ENCODE assay signal across 8 cellular contexts in genomic region chr17:64984776-64985521, GRCh38.
DNase-seq lines count a peak whose midpoint lies in the region; ATAC-seq and TF ChIP-seq lines count a peak whose summit lies in the region.

No MANE protein-coding gene starts in this region.

- DNase-seq in left ventricle myocardium inferior (no peak), cardiac septum (ENCODE audit: low spot score) (no peak), SJCRH30 (no peak), HCEC 1CT (no peak)
- DNase-seq in activated T-cell treated with anti-CD3 and anti-CD28 coated beads, Interleukin-2, amount 50 U/mL, for 24 hours = peak; percentile 48
- peak; percentile 20 for DNase-seq in stimulated activated naive B cell treated with anti-CD40 and anti-IgM and Interleukin-4, amounts not matched to agents 10 μg/mL and 1 μg/mL and 100 μg/mL, for 72 hours

- peak overlapping the region; percentile 99 for H3K27ac Mint-ChIP-seq in activated T-cell treated with anti-CD3 and anti-CD28 coated beads, Interleukin-2, amount 50 U/mL, for 24 hours
- H3K27ac Mint-ChIP-seq in stimulated activated naive B cell treated with anti-CD40 and anti-IgM and Interleukin-4, amounts not matched to agents 10 μg/mL and 1 μg/mL and 100 μg/mL, for 72 hours = peak overlapping the region; percentile 99

- no peaks in the 10 kb centered on the region for H3K27me3 ChIP-seq in left ventricle myocardium inferior (ENCODE audit: low read depth)
- H3K27me3 ChIP-seq in gastroesophageal sphincter = no peaks in the 10 kb centered on the region
- no peaks in the 10 kb centered on the region for H3K27me3 ChIP-seq in SJCRH30

- intact Hi-C loops in left ventricle myocardium inferior (cut with micrococcal nuclease) = no loop called here
- intact Hi-C loops in cardiac septum (cut with DNase I) = no loop called here

- H3K27ac ChIP-seq in left ventricle myocardium inferior (replicated peaks) (peak overlapping the region; percentile 64), gastroesophageal sphincter (peak overlapping the region; percentile 20 to 79 (median 64)), SJCRH30 (no peak overlapping the region)

- 28 to 49% methylated on average over 3 to 5 of the region's 7 CpGs for WGBS in gastroesophageal sphincter (ENCODE audit: low coverage in 1 of 2), 2 donors

- H3K36me3 ChIP-seq in left ventricle myocardium inferior = no peaks in the 10 kb centered on the region
- H3K36me3 ChIP-seq in gastroesophageal sphincter = no peaks in the 10 kb centered on the region
- H3K36me3 ChIP-seq in SJCRH30 = no peaks in the 10 kb centered on the region

- ATAC-seq in gastroesophageal sphincter (no peak), HG03565 (IDR thresholded peaks at IDR 0.05; ENCODE audit: unreplicated experiment) (no peak)
- peak; percentile 2 to 8 for ATAC-seq in stimulated activated naive B cell treated with anti-CD40 and anti-IgM and Interleukin-4, amounts not matched to agents 10 μg/mL and 1 μg/mL and 100 μg/mL, for 72 hours (replicated peaks)

- TF ChIP-seq CTCF in left ventricle myocardium inferior (IDR thresholded peaks at IDR 0.05; ENCODE audit: borderline replicate concordance) (no peak), gastroesophageal sphincter (IDR thresholded peaks at IDR 0.05) (no peak)

- no peak for TF ChIP-seq POLR2A in gastroesophageal sphincter (IDR thresholded peaks at IDR 0.05)

- H3K36me3 Mint-ChIP-seq in activated T-cell treated with anti-CD3 and anti-CD28 coated beads, Interleukin-2, amount 50 U/mL, for 24 hours (ENCODE audit: low read depth) = no peaks in the 10 kb centered on the region
- H3K36me3 Mint-ChIP-seq in stimulated activated naive B cell treated with anti-CD40 and anti-IgM and Interleukin-4, amounts not matched to agents 10 μg/mL and 1 μg/mL and 100 μg/mL, for 72 hours = peaks cover 0 to 8% of the 10 kb centered on the region in 2 donors

- peaks cover 53% of the 10 kb centered on the region for H3K4me1 Mint-ChIP-seq in activated T-cell treated with anti-CD3 and anti-CD28 coated beads, Interleukin-2, amount 50 U/mL, for 24 hours (ENCODE audit: low read depth)
- H3K4me1 Mint-ChIP-seq in stimulated activated naive B cell treated with anti-CD40 and anti-IgM and Interleukin-4, amounts not matched to agents 10 μg/mL and 1 μg/mL and 100 μg/mL, for 72 hours = peaks cover 37 to 64% of the 10 kb centered on the region in 2 donors

- peak overlapping the region; percentile 79 for H3K4me3 Mint-ChIP-seq in activated T-cell treated with anti-CD3 and anti-CD28 coated beads, Interleukin-2, amount 50 U/mL, for 24 hours
- H3K4me3 Mint-ChIP-seq in stimulated activated naive B cell treated with anti-CD40 and anti-IgM and Interleukin-4, amounts not matched to agents 10 μg/mL and 1 μg/mL and 100 μg/mL, for 72 hours = peak overlapping the region; percentile 70 to 82

- H3K4me3 ChIP-seq in left ventricle myocardium inferior = no peak overlapping the region
- no peak overlapping the region for H3K4me3 ChIP-seq in gastroesophageal sphincter
- H3K4me3 ChIP-seq in SJCRH30 = no peak overlapping the region

- H3K9me3 ChIP-seq in left ventricle myocardium inferior (replicated peaks) = no peaks in the 10 kb centered on the region
- no peaks in the 10 kb centered on the region for H3K9me3 ChIP-seq in gastroesophageal sphincter
- no peaks in the 10 kb centered on the region for H3K9me3 ChIP-seq in SJCRH30 (replicated peaks)

- TF ChIP-seq EP300 in gastroesophageal sphincter (IDR thresholded peaks at IDR 0.05) = no peak

- peaks cover 13% of the 10 kb centered on the region for H3K4me1 ChIP-seq in left ventricle myocardium inferior
- H3K4me1 ChIP-seq in gastroesophageal sphincter = peaks cover 0 to 44% (median 0%) of the 10 kb centered on the region in 3 donors
- no peaks in the 10 kb centered on the region for H3K4me1 ChIP-seq in SJCRH30

- no peaks in the 10 kb centered on the region for H3K9me3 Mint-ChIP-seq in activated T-cell treated with anti-CD3 and anti-CD28 coated beads, Interleukin-2, amount 50 U/mL, for 24 hours
- peaks cover 0 to 4% of the 10 kb centered on the region in 2 donors for H3K9me3 Mint-ChIP-seq in stimulated activated naive B cell treated with anti-CD40 and anti-IgM and Interleukin-4, amounts not matched to agents 10 μg/mL and 1 μg/mL and 100 μg/mL, for 72 hours

- H3K27me3 Mint-ChIP-seq in activated T-cell treated with anti-CD3 and anti-CD28 coated beads, Interleukin-2, amount 50 U/mL, for 24 hours = no peaks in the 10 kb centered on the region
- H3K27me3 Mint-ChIP-seq in stimulated activated naive B cell treated with anti-CD40 and anti-IgM and Interleukin-4, amounts not matched to agents 10 μg/mL and 1 μg/mL and 100 μg/mL, for 72 hours = no peaks in the 10 kb centered on the region

Comparison
In these comparisons a context has a peak if more than half of its experiments do, and no peak if none do; other contexts are left out.
1. DNase-seq: peak in activated T-cell treated with anti-CD3 and anti-CD28 coated beads, Interleukin-2, amount 50 U/mL, for 24 hours (single experiment) and stimulated activated naive B cell treated with anti-CD40 and anti-IgM and Interleukin-4, amounts not matched to agents 10 μg/mL and 1 μg/mL and 100 μg/mL, for 72 hours (single experiment); none in left ventricle myocardium inferior (single experiment), cardiac septum (single experiment), SJCRH30 (0 of 2) and HCEC 1CT (single experiment).
2. ATAC-seq: peak in stimulated activated naive B cell treated with anti-CD40 and anti-IgM and Interleukin-4, amounts not matched to agents 10 μg/mL and 1 μg/mL and 100 μg/mL, for 72 hours (2 of 2); none in gastroesophageal sphincter (single experiment) and HG03565 (single experiment).